In the genomic region with DNA sequence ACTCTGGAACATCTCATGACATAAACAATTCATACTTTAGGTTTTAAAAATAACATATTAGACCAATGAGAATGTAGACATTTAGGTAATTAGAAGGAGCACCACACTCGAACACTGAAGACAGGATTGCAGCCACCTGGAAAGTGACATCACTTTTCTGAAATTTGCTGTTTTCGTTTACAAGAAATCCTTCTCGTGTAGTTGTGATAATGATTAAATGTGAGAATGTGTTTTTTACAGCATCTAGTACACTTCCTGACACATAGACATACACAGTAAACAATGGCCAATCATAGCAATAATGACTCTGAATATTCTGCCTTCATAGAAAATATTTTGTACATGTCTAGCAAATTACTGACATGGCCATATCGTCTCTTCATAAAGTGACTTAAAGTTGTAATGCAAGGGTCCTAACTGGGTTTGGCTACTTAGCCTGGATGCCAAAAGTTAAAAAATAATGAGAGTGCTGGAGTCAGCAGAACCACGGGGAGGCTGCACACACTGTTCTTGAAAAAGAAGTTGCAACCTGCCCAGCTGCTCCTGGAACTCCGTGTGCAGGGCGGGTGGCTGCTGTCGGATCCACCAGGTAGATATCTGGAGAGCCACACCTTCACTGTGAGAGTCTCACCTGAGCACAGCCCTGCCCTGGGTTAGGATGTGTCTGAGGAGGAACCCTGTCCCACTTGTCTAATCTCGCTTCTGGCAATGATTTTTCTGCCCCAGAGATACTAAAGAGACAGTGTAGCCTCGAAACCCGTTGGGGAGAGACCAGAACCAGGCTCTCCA, we compare ENCODE assay signal across 28 cellular contexts.
A peak's percentile ranks its signal among the peaks of the same experiment; 100 is the strongest.
DNase-seq lines count a peak whose midpoint lies in the region; ATAC-seq, FAIRE-seq and TF ChIP-seq lines count a peak whose summit lies in the region.
"Had no signal": no experiment of that assay in that cellular context is flagged by ENCODE, and none has a peak within 500 bp of the region (broad histone marks: within the 10 kb centered on the region; RNA-seq: fewer than 3 reads in every experiment).

No MANE protein-coding gene starts in this region.

- H3K4me3 ChIP-seq in MG63 (no peak overlapping the region), thyroid gland (replicated peaks in 1 of 3) (no peak overlapping the region)
- H3K4me3 ChIP-seq: PC-9, SJSA1 had no signal

- no peaks in the 10 kb centered on the region for H3K9me3 ChIP-seq in MG63
- no peaks in the 10 kb centered on the region for H3K9me3 ChIP-seq in thyroid gland
- no peaks in the 10 kb centered on the region for H3K9me3 ChIP-seq in T-helper 17 cell (ENCODE audit: control insufficient read depth, low read length, poor library complexity, severe bottlenecking)
- H3K9me3 ChIP-seq: SJSA1 had no signal

- DNase-seq in GM12891 (ENCODE audit: insufficient read length, low spot score): no peak
- DNase-seq in foreskin keratinocyte: peak in 1 of 2 donors; percentile 2
- no peak for DNase-seq in MG63
- no peak for DNase-seq in MV-4-11 (lab: John Stamatoyannopoulos, UW)
- no peak for DNase-seq in thyroid gland
- no peak for DNase-seq in T-helper 17 cell
- DNase-seq: activated CD4-positive, alpha-beta T cell treated with anti-CD3 and anti-CD28 coated beads, Interleukin-2, amount 50 U/mL, for 48 hours; activated CD8-positive, alpha-beta memory T cell treated with anti-CD3 and anti-CD28 coated beads, Interleukin-2, amount 50 U/mL, for 4 hours; activated naive CD4-positive, alpha-beta T cell treated with anti-CD3 and anti-CD28 coated beads, Interleukin-2, amount 10 ng/mL, durations not matched to agents 7 days and 5 days; brain microvascular endothelial cell; CD8-positive, alpha-beta memory T cell; effector CD8-positive, alpha-beta T cell; Karpas-422; midbrain; NCI-H1694; NCI-H446 treated with DMSO at 0.1 percent for 48 hours; PC-9; retina; small intestine; stimulated activated naive CD8-positive, alpha-beta T cell treated with anti-CD3 and anti-CD28 coated beads, Interleukin-15, amount 100 ng/mL, for 72 hours; T-cell had no signal

- no peaks in the 10 kb centered on the region for H3K36me3 ChIP-seq in MG63
- no peaks in the 10 kb centered on the region for H3K36me3 ChIP-seq in thyroid gland
- H3K36me3 ChIP-seq: brain microvascular endothelial cell, SJSA1 had no signal

- WGBS in thyroid gland, 2 donors: 72 to 80% methylated on average over 11 of the region's 11 CpGs

- H3K4me3 Mint-ChIP-seq in T-helper 17 cell: no peak overlapping the region
- H3K4me3 Mint-ChIP-seq: activated naive CD4-positive, alpha-beta T cell treated with anti-CD3 and anti-CD28 coated beads, Interleukin-2, amount 10 ng/mL, durations not matched to agents 7 days and 5 days; activated T-helper 1 cell treated with anti-CD3 and anti-CD28 coated beads, Interleukin-12 subunit alpha, Interleukin-12 subunit beta, Interleukin-2, Interleukin-4 antibody, amounts not matched to agents 30 ng/mL and 10 ng/mL and 1 ng/mL, durations not matched to agents 14 hours and 24 hours and 36 hours; CD8-positive, alpha-beta memory T cell; nephron; stimulated activated naive CD8-positive, alpha-beta T cell treated with anti-CD3 and anti-CD28 coated beads, Interleukin-15, amount 100 ng/mL, for 72 hours; T-cell had no signal

- peak; percentile 56 for ATAC-seq in GM21367 (IDR thresholded peaks at IDR 0.05; ENCODE audit: unreplicated experiment)
- peak; percentile 64 for ATAC-seq in HG03520 (IDR thresholded peaks at IDR 0.05; ENCODE audit: unreplicated experiment)
- ATAC-seq in foreskin keratinocyte: peak; percentile 63
- no peak for ATAC-seq in T-helper 17 cell
- ATAC-seq: stimulated activated naive CD8-positive, alpha-beta T cell treated with anti-CD3 and anti-CD28 coated beads, Interleukin-15, amount 100 ng/mL, for 72 hours; T-cell had no signal

- H3K27ac ChIP-seq in foreskin keratinocyte: no peak overlapping the region
- H3K27ac ChIP-seq in thyroid gland: no peak overlapping the region
- H3K27ac ChIP-seq: brain microvascular endothelial cell, epithelial cell of prostate, PC-9, SJSA1 had no signal

- H3K4me1 ChIP-seq in foreskin keratinocyte: no peaks in the 10 kb centered on the region
- H3K4me1 ChIP-seq in thyroid gland: no peaks in the 10 kb centered on the region
- H3K4me1 ChIP-seq: SJSA1 had no signal

- TF ChIP-seq POLR2A in GM12891 (IDR thresholded peaks at IDR 0.05; ENCODE audit: low read depth, low read length) (no peak), thyroid gland (IDR thresholded peaks at IDR 0.05) (no peak)

- intact Hi-C loops in thyroid gland (cut with DNase I): no loop called here

- TF ChIP-seq CTCF in foreskin keratinocyte (conservative IDR thresholded peaks at IDR 0.05) (no peak), thyroid gland (IDR thresholded peaks at IDR 0.05) (no peak)

- H3K27me3 Mint-ChIP-seq in T-helper 17 cell: peaks cover 31% of the 10 kb centered on the region

- H3K27me3 ChIP-seq in foreskin keratinocyte (no peaks in the 10 kb centered on the region), MG63 (no peaks in the 10 kb centered on the region), thyroid gland (no peaks in the 10 kb centered on the region)
- H3K27me3 ChIP-seq: brain microvascular endothelial cell, SJSA1 had no signal

- no peaks in the 10 kb centered on the region for H3K4me1 Mint-ChIP-seq in T-helper 17 cell
- H3K4me1 Mint-ChIP-seq: activated naive CD4-positive, alpha-beta T cell treated with anti-CD3 and anti-CD28 coated beads, Interleukin-2, amount 10 ng/mL, durations not matched to agents 7 days and 5 days; CD8-positive, alpha-beta memory T cell; nephron; stimulated activated naive CD8-positive, alpha-beta T cell treated with anti-CD3 and anti-CD28 coated beads, Interleukin-15, amount 100 ng/mL, for 72 hours; T-cell had no signal

- no peaks in the 10 kb centered on the region for H3K36me3 Mint-ChIP-seq in T-helper 17 cell (ENCODE audit: low read depth)
- H3K36me3 Mint-ChIP-seq: activated naive CD4-positive, alpha-beta T cell treated with anti-CD3 and anti-CD28 coated beads, Interleukin-2, amount 10 ng/mL, durations not matched to agents 7 days and 5 days; T-cell had no signal

- no peak overlapping the region for H3K27ac Mint-ChIP-seq in T-helper 17 cell
- H3K27ac Mint-ChIP-seq: activated naive CD4-positive, alpha-beta T cell treated with anti-CD3 and anti-CD28 coated beads, Interleukin-2, amount 10 ng/mL, durations not matched to agents 7 days and 5 days; activated T-helper 1 cell treated with anti-CD3 and anti-CD28 coated beads, Interleukin-12 subunit alpha, Interleukin-12 subunit beta, Interleukin-2, Interleukin-4 antibody, amounts not matched to agents 30 ng/mL and 10 ng/mL and 1 ng/mL, durations not matched to agents 14 hours and 24 hours and 36 hours; CD8-positive, alpha-beta memory T cell; nephron; stimulated activated naive CD8-positive, alpha-beta T cell treated with anti-CD3 and anti-CD28 coated beads, Interleukin-15, amount 100 ng/mL, for 72 hours; T-cell had no signal

- peak; percentile 48 for FAIRE-seq in GM12891 (lab: Jason Lieb, UNC)
- FAIRE-seq: H54, small intestine had no signal

TF ChIP-seq in GM12891, 5 proteins besides CTCF, POLR2A, EP300 and RAD21:
- no peak for TF ChIP-seq POU2F2 (IDR thresholded peaks at IDR 0.05; ENCODE audit: low read depth, low read length)
- TF ChIP-seq PAX5 (IDR thresholded peaks at IDR 0.05; ENCODE audit: insufficient read depth, low read length, severe bottlenecking): no peak
- no peak for TF ChIP-seq SPI1 (IDR thresholded peaks at IDR 0.05; ENCODE audit: low read depth, low read length)
- TF ChIP-seq TAF1 (IDR thresholded peaks at IDR 0.05; ENCODE audit: low read depth, low read length): no peak
- no peak for TF ChIP-seq POLR2AphosphoS5 (IDR thresholded peaks at IDR 0.05; ENCODE audit: low read depth, low read length)
